9 cellular contexts compared by ENCODE assay signal in the genomic region with DNA sequence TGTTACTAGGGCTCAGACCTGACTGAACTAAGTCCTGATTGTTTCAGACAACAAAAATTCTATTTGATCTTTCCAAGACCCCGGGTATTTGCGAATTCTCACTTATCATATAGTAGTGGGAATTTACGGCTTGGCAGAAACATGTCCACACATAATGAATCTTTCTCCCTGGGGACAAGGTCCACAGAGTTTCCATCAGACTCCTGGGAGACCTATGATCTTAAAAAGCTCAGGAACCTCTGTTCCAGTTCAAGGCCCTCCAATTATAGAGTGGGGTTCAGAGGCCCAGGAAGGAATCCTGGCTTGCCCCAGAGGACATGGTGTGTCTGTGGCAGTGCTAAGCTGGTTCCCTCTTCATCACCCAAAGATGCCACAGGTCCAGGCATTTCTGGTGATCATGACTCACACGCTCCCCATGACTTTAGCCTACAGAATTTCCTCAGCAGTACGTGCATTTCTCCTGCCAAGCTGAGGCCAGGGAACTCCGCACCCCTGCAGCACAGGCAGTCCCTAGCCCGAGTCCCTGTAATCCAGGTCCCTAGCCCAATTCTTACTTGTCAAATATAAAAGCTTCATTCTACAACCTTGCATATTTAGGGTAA. TPM values are rescaled to one million over a fixed set of nuclear protein-coding genes. Genes with fewer than 3 reads are reported as not detected.
A peak's percentile ranks its signal among the peaks of the same experiment; 100 is the strongest.
DNase-seq lines count a peak whose midpoint lies in the region; ATAC-seq, FAIRE-seq and TF ChIP-seq lines count a peak whose summit lies in the region.
"Had no signal": no experiment of that assay in that cellular context is flagged by ENCODE, and none has a peak within 500 bp of the region (broad histone marks: within the 10 kb centered on the region; RNA-seq: fewer than 3 reads in every experiment).

No MANE protein-coding gene starts in this region.

- in situ Hi-C loops in KBM-7 (cut with MboI; ENCODE audit: low pct_unique_long_range_greater_than_20kb, low sequenced_read_pairs): loop anchor here (25.0 kb wide), 2 partner anchors 140 to 340 kb away; partner anchors contain the start of gene PRRC2B

- peak overlapping the region; percentile 86 to 99 (median 94); a peak in 21 of 22 replicates for H3K27ac ChIP-seq in BLaER1 treated with 17β-estradiol and CSF1 and Interleukin-3, amounts not matched to agents 10 nM and 100 nM

- no peak for FAIRE-seq in bronchial epithelial cell (lab: Jason Lieb, UNC)

- H3K9me3 ChIP-seq in BLaER1 treated with 17β-estradiol and CSF1 and Interleukin-3, amounts not matched to agents 10 nM and 100 nM (replicated peaks in 1 of 11): peaks cover 0 to 25% (median 12%) of the 10 kb centered on the region in 11 experiments; a peak in 9 of 22 replicates
- no peaks in the 10 kb centered on the region for H3K9me3 ChIP-seq in Loucy (ENCODE audit: insufficient read depth, low read depth, low read length)

- peak overlapping the region; percentile 72 to 92 (median 84) for H3K4me3 Mint-ChIP-seq in naive B cell
- H3K4me3 Mint-ChIP-seq: type B pancreatic cell had no signal

- H4K20me1 ChIP-seq in BLaER1 treated with 17β-estradiol and CSF1 and Interleukin-3, amounts not matched to agents 10 nM and 100 nM: peaks cover 0 to 57% (median 29%) of the 10 kb centered on the region in 11 experiments; a peak in 13 of 22 replicates
- peaks cover 1% of the 10 kb centered on the region for H4K20me1 ChIP-seq in Loucy (ENCODE audit: insufficient read depth, low read length, poor library complexity, severe bottlenecking)

- peak overlapping the region; percentile 98 to 100 (median 99) for H3K27ac Mint-ChIP-seq in naive B cell
- H3K27ac Mint-ChIP-seq: type B pancreatic cell had no signal

- no peaks in the 10 kb centered on the region for H3K27me3 ChIP-seq in BLaER1 treated with 17β-estradiol and CSF1 and Interleukin-3, amounts not matched to agents 10 nM and 100 nM
- H3K27me3 ChIP-seq in Loucy (ENCODE audit: insufficient read depth, low read length, poor library complexity, severe bottlenecking) (no peaks in the 10 kb centered on the region), bronchial epithelial cell (ENCODE audit: control insufficient read depth, insufficient read depth, low read length) (no peaks in the 10 kb centered on the region)

- no peak for TF ChIP-seq CTCF in Loucy (conservative IDR thresholded peaks at IDR 0.05; ENCODE audit: low read length)
- TF ChIP-seq CTCF in bronchial epithelial cell (IDR thresholded peaks at IDR 0.05; ENCODE audit: insufficient read depth, low read length, severe bottlenecking): no peak

- peaks cover 13% of the 10 kb centered on the region; the same call in 1 of the 2 replicates for H3F3A ChIP-seq in Loucy (ENCODE audit: low read depth)

- H3K4me2 ChIP-seq in BLaER1 treated with 17β-estradiol and CSF1 and Interleukin-3, amounts not matched to agents 10 nM and 100 nM: peak overlapping the region; percentile 86 to 99 (median 96)
- peak overlapping the region; percentile 74 for H3K4me2 ChIP-seq in Loucy (ENCODE audit: low read depth, low read length, poor library complexity, severe bottlenecking)

- peaks cover 88% of the 10 kb centered on the region for H3K79me2 ChIP-seq in Loucy (ENCODE audit: insufficient read depth, low read length)

- H2AFZ ChIP-seq in Loucy (ENCODE audit: low read length): no peak overlapping the region

- H3K36me3 ChIP-seq in BLaER1 treated with 17β-estradiol and CSF1 and Interleukin-3, amounts not matched to agents 10 nM and 100 nM: peaks cover 16 to 28% (median 20%) of the 10 kb centered on the region in 11 experiments; a peak in 19 of 22 replicates
- H3K36me3 ChIP-seq in Loucy (ENCODE audit: insufficient read depth, low read length): peaks cover 2% of the 10 kb centered on the region; the same call in 1 of the 2 replicates
- no peaks in the 10 kb centered on the region for H3K36me3 ChIP-seq in bronchial epithelial cell (ENCODE audit: control insufficient read depth, insufficient read depth, low read length)

- H3K9ac ChIP-seq in BLaER1 treated with 17β-estradiol and CSF1 and Interleukin-3, amounts not matched to agents 10 nM and 100 nM: peak overlapping the region; percentile 66 to 98 (median 77)
- peak overlapping the region; percentile 56 for H3K9ac ChIP-seq in Loucy (ENCODE audit: low read depth, low read length, poor library complexity, severe bottlenecking)

- peaks cover 95 to 100% (median 99%) of the 10 kb centered on the region in 10 experiments for H3K4me1 ChIP-seq in BLaER1 treated with 17β-estradiol and CSF1 and Interleukin-3, amounts not matched to agents 10 nM and 100 nM
- peaks cover 54% of the 10 kb centered on the region for H3K4me1 ChIP-seq in Loucy (ENCODE audit: insufficient read depth, low read length, poor library complexity, severe bottlenecking)

- peaks cover 58 to 94% (median 84%) of the 10 kb centered on the region in 3 donors for H3K4me1 Mint-ChIP-seq in naive B cell

- DNase-seq in bronchial epithelial cell (ENCODE audit: low read depth) (peak; percentile 92), naive B cell (no peak), KBM-7 (no peak), NCI-H1105 treated with DMSO at 0.1 percent for 48 hours (lab: John Stamatoyannopoulos, UW) (no peak), AG08396 (ENCODE audit: low spot score) (no peak)

- no peak for ATAC-seq in naive B cell (ENCODE audit: low read depth in 2 of 2)
- ATAC-seq in GM19351 (IDR thresholded peaks at IDR 0.05; ENCODE audit: unreplicated experiment): no peak

- H3K36me3 Mint-ChIP-seq in naive B cell: no peaks in the 10 kb centered on the region

- peak overlapping the region in 5 of 10 experiments; percentile 7 to 28 (median 23); a peak in 6 of 20 replicates for H3K4me3 ChIP-seq in BLaER1 treated with 17β-estradiol and CSF1 and Interleukin-3, amounts not matched to agents 10 nM and 100 nM
- H3K4me3 ChIP-seq in Loucy (ENCODE audit: low read length, poor library complexity, severe bottlenecking) (peak overlapping the region; percentile 51), bronchial epithelial cell (ENCODE audit: low read depth, low read length) (no peak overlapping the region)

- H3K9me3 Mint-ChIP-seq in naive B cell: peaks cover 0 to 2% (median 0%) of the 10 kb centered on the region in 7 donors
- H3K9me3 Mint-ChIP-seq: type B pancreatic cell had no signal

- H3K27me3 Mint-ChIP-seq in naive B cell: no peaks in the 10 kb centered on the region
- H3K27me3 Mint-ChIP-seq: type B pancreatic cell had no signal

- no peaks in the 10 kb centered on the region for H3K9me2 ChIP-seq in Loucy (replicated peaks; ENCODE audit: low read depth, low read length)

RNA-seq across cellular contexts. Expression of gene RAPGEF1, which starts 12.6 kb away (rescaled TPM):
- 16.5 and 19.2 TPM in 2 replicates for total RNA-seq in bronchial epithelial cell
- polyA plus RNA-seq in naive B cell (ENCODE audit: low read depth in 6 of 6): 10 to 100 TPM in 2 of 6 donors, 1 to 10 TPM in 4; 3.4 to 21.1 (median 7.9) TPM
